20 cellular contexts compared by ENCODE assay signal in the genomic region with DNA sequence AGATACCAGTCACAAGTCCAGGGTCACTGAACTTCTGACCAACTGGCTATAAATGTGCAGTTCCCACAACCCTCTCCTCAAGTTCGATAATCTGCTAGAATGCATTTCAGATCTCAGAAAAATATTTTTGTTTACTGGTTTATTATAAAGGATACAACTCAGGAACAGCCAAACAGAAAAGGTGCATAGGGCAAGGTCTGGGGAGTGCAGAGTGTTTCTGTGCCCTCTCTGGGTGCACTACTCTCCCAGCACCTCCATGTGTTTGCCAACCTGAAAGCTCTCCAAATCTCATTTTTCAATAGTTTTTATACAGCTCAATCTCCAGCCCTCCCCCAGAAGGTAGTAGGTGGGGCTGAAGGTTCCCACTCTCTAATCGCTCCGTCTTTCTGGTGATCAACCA.
DNase-seq lines count a peak whose midpoint lies in the region; ATAC-seq and TF ChIP-seq lines count a peak whose summit lies in the region.
"Had no signal": no experiment of that assay in that cellular context is flagged by ENCODE, and none has a peak within 500 bp of the region (broad histone marks: within the 10 kb centered on the region; RNA-seq: fewer than 3 reads in every experiment).

No MANE protein-coding gene starts in this region.

- TF ChIP-seq CTCF in right lobe of liver (IDR thresholded peaks at IDR 0.05) (no peak), vagina (IDR thresholded peaks at IDR 0.05) (no peak)

- H3K4me1 ChIP-seq in right lobe of liver: peaks cover 0 to 29% (median 4%) of the 10 kb centered on the region in 4 donors
- H3K4me1 ChIP-seq in vagina: no peaks in the 10 kb centered on the region
- H3K4me1 ChIP-seq: BE2C had no signal

- DNase-seq in Jurkat, Clone E6-1 (ENCODE audit: low read depth, low spot score): peak; percentile 20
- DNase-seq in caudate nucleus (lab: John Stamatoyannopoulos, UW) (no peak), right lobe of liver (no peak), vagina (ENCODE audit: extremely low spot score in 2 of 2) (no peak)
- DNase-seq: 8988T; ACHN; BE2C; CD4-positive, alpha-beta memory T cell; CD4-positive, CD25-positive, alpha-beta regulatory T cell; CD8-positive, alpha-beta memory T cell; COR-L47; DMS 273 treated with DMSO at 0.1 percent for 48 hours; DMS153; DMS53; DMS79; DND-41; EL; GDM1 had no signal

- TF ChIP-seq POLR2A in right lobe of liver (IDR thresholded peaks at IDR 0.05) (no peak), vagina (IDR thresholded peaks at IDR 0.05) (no peak)

- H3K27me3 ChIP-seq in right lobe of liver (no peaks in the 10 kb centered on the region), vagina (no peaks in the 10 kb centered on the region)
- H3K27me3 ChIP-seq: BE2C, BLaER1 had no signal

- intact Hi-C loops in right lobe of liver (cut with DNase I): no loop called here
- intact Hi-C loops in vagina (cut with DNase I): no loop called here

- peak; percentile 59 to 86 (median 83) for ATAC-seq in right lobe of liver
- no peak for ATAC-seq in GM18498 (IDR thresholded peaks at IDR 0.05; ENCODE audit: unreplicated experiment)

- H3K9me3 ChIP-seq in right lobe of liver: no peaks in the 10 kb centered on the region
- H3K9me3 ChIP-seq in vagina: no peaks in the 10 kb centered on the region
- H3K9me3 ChIP-seq: BE2C, BLaER1 had no signal

- H3K36me3 ChIP-seq in right lobe of liver: no peaks in the 10 kb centered on the region
- no peaks in the 10 kb centered on the region for H3K36me3 ChIP-seq in vagina
- H3K36me3 ChIP-seq: BE2C, BLaER1 had no signal

- H3K27ac ChIP-seq in caudate nucleus (ENCODE audit: low read depth, low read length) (peak overlapping the region; percentile 63), right lobe of liver (peak overlapping the region in 2 of 3 donors; percentile 62), vagina (no peak overlapping the region)
- H3K27ac ChIP-seq: BLaER1 had no signal

- H3K4me3 ChIP-seq in Jurkat, Clone E6-1 (ENCODE audit: low read length): no peak overlapping the region
- no peak overlapping the region for H3K4me3 ChIP-seq in right lobe of liver
- H3K4me3 ChIP-seq in vagina: no peak overlapping the region
- H3K4me3 ChIP-seq: BLaER1 had no signal

- WGBS in right lobe of liver (ENCODE audit: insufficient coverage, low coverage, low lambda C conversion rate, missing lambda C conversion rate): 49% methylated on average over 3 of the region's 3 CpGs
